ENCODE assay signal across 16 cellular contexts in the genomic region with DNA sequence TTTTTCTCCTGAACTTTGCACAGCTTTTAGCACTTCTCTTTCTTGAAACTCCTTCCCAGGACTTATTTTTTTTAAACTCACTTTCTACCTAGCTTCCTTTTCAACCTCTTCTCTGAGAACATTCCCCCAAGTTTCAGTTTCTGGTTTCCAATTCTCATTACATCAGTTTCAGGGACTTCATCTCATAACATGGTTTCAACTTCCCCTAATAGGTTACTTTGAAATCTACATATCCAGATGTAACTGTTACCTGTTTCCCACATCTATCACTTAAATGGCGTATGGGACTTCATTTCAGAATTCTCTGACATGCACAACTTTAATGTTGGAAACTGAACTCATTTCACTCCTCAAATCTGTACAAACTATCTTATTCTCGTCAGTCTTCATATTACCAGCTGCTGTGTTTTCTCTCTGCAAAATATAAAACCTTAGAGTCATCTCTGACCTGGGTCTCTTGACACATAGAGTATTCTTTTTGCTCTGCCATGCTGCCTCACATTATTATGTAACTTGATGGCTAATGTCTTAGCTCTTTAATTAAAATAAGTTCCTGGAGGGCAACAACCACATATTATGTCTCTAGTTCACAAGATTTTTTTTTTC. TPM values are rescaled to one million over a fixed set of nuclear protein-coding genes. Genes with fewer than 3 reads are reported as not detected.
A peak's percentile ranks its signal among the peaks of the same experiment; 100 is the strongest.
DNase-seq lines count a peak whose midpoint lies in the region; ATAC-seq, FAIRE-seq and TF ChIP-seq lines count a peak whose summit lies in the region.
"Had no signal": no experiment of that assay in that cellular context is flagged by ENCODE, and none has a peak within 500 bp of the region (broad histone marks: within the 10 kb centered on the region; RNA-seq: fewer than 3 reads in every experiment).

No MANE protein-coding gene starts in this region.

- WGBS in esophagus squamous epithelium, 2 donors = 84 to 95% methylated on average over 2 of the region's 2 CpGs

- H3K4me3 Mint-ChIP-seq in activated CD8-positive, alpha-beta memory T cell treated with anti-CD3 and anti-CD28 coated beads, Interleukin-2, amount 10 ng/mL, durations not matched to agents 7 days and 5 days = no peak overlapping the region
- H3K4me3 Mint-ChIP-seq in nephron progenitor cell = no peak overlapping the region

- no peaks in the 10 kb centered on the region for H3K9me3 Mint-ChIP-seq in activated CD8-positive, alpha-beta memory T cell treated with anti-CD3 and anti-CD28 coated beads, Interleukin-2, amount 10 ng/mL, durations not matched to agents 7 days and 5 days (ENCODE audit: low read depth)
- H3K9me3 Mint-ChIP-seq in nephron progenitor cell = no peaks in the 10 kb centered on the region

- ATAC-seq in activated CD8-positive, alpha-beta memory T cell treated with anti-CD3 and anti-CD28 coated beads, Interleukin-2, amount 10 ng/mL, durations not matched to agents 7 days and 5 days = no peak
- peak; percentile 73 for ATAC-seq in HG03354 (IDR thresholded peaks at IDR 0.05; ENCODE audit: poor library complexity, severe bottlenecking, unreplicated experiment)
- ATAC-seq: PC-3, upper lobe of right lung had no signal

- H3K27me3 Mint-ChIP-seq in activated CD8-positive, alpha-beta memory T cell treated with anti-CD3 and anti-CD28 coated beads, Interleukin-2, amount 10 ng/mL, durations not matched to agents 7 days and 5 days = no peaks in the 10 kb centered on the region
- H3K27me3 Mint-ChIP-seq in nephron progenitor cell (ENCODE audit: low read depth, poor library complexity) = no peaks in the 10 kb centered on the region

- no peaks in the 10 kb centered on the region for H3K27me3 ChIP-seq in esophagus squamous epithelium
- H3K27me3 ChIP-seq: upper lobe of right lung had no signal

- DNase-seq in activated CD8-positive, alpha-beta memory T cell treated with anti-CD3 and anti-CD28 coated beads, Interleukin-2, amount 10 ng/mL, durations not matched to agents 7 days and 5 days = no peak
- DNase-seq in activated CD8-positive, alpha-beta memory T cell treated with anti-CD3 and anti-CD28 coated beads, Interleukin-2, amount 50 U/mL, for 4 hours = no peak
- peak; percentile 16 for DNase-seq in GM20000 (ENCODE audit: low spot score)
- no peak for DNase-seq in nephron progenitor cell
- no peak for DNase-seq in HTR-8/SVneo (ENCODE audit: insufficient read length, low spot score)
- no peak for DNase-seq in G401 (ENCODE audit: low spot score)
- no peak for DNase-seq in esophagus squamous epithelium (lab: John Stamatoyannopoulos, UW)
- DNase-seq: activated CD4-positive, alpha-beta T cell treated with anti-CD3 and anti-CD28 coated beads for 48 hours; NCI-H345; PC-3; stimulated activated CD4-positive, alpha-beta T cell treated with anti-CD3 and anti-CD28 coated beads, Interleukin-12 subunit alpha, Interleukin-12 subunit beta, amount 100 ng/mL, for 4 hours; upper lobe of right lung had no signal

- peak overlapping the region; percentile 19 for H3K27ac Mint-ChIP-seq in activated CD8-positive, alpha-beta memory T cell treated with anti-CD3 and anti-CD28 coated beads, Interleukin-2, amount 10 ng/mL, durations not matched to agents 7 days and 5 days
- H3K27ac Mint-ChIP-seq in nephron progenitor cell = peak overlapping the region; percentile 23

- TF ChIP-seq POLR2A in esophagus squamous epithelium (IDR thresholded peaks at IDR 0.05) = no peak

- no peaks in the 10 kb centered on the region for H3K9me3 ChIP-seq in esophagus squamous epithelium
- H3K9me3 ChIP-seq: upper lobe of right lung had no signal

- CTCF ChIA-PET in activated CD8-positive, alpha-beta memory T cell treated with anti-CD3 and anti-CD28 coated beads, Interleukin-2, amount 10 ng/mL, durations not matched to agents 7 days and 5 days (lab: Charles Lee) = interaction anchor here (1.0 kb wide), 1 partner anchor 15 kb away, joined by 3 read pairs; no protein-coding TSS in a partner anchor

- peaks cover 0 to 98% (median 24%) of the 10 kb centered on the region in 3 donors for H3K36me3 ChIP-seq in esophagus squamous epithelium

- H3K36me3 Mint-ChIP-seq in activated CD8-positive, alpha-beta memory T cell treated with anti-CD3 and anti-CD28 coated beads, Interleukin-2, amount 10 ng/mL, durations not matched to agents 7 days and 5 days = peaks cover 38% of the 10 kb centered on the region
- H3K36me3 Mint-ChIP-seq in nephron progenitor cell (ENCODE audit: low read depth) = peaks cover 48% of the 10 kb centered on the region

- no peak overlapping the region for H3K4me3 ChIP-seq in esophagus squamous epithelium
- H3K4me3 ChIP-seq: upper lobe of right lung had no signal

- FAIRE-seq in HTR-8/SVneo (lab: Jason Lieb, UNC) = no peak
- FAIRE-seq: keratinocyte had no signal

- intact Hi-C loops in esophagus squamous epithelium (cut with DNase I) = no loop called here

- H3K4me1 ChIP-seq in esophagus squamous epithelium = no peaks in the 10 kb centered on the region
- H3K4me1 ChIP-seq: upper lobe of right lung had no signal

- TF ChIP-seq CTCF in GM20000 (IDR thresholded peaks at IDR 0.05; ENCODE audit: extremely low read depth, missing control alignments) (no peak), nephron progenitor cell (IDR thresholded peaks at IDR 0.05) (no peak), esophagus squamous epithelium (IDR thresholded peaks at IDR 0.05) (no peak)

- H3K4me1 Mint-ChIP-seq in activated CD8-positive, alpha-beta memory T cell treated with anti-CD3 and anti-CD28 coated beads, Interleukin-2, amount 10 ng/mL, durations not matched to agents 7 days and 5 days = peaks cover 8% of the 10 kb centered on the region
- no peaks in the 10 kb centered on the region for H3K4me1 Mint-ChIP-seq in nephron progenitor cell

- H3K27ac ChIP-seq in esophagus squamous epithelium = no peak overlapping the region
- H3K27ac ChIP-seq: upper lobe of right lung had no signal

- in situ Hi-C loops in G401 (cut with HindIII; ENCODE audit: low sequenced_read_pairs) = no loop called here

RNA-seq across cellular contexts. Expression of a gene that starts 58.4 kb away (rescaled TPM):
- not detected for total RNA-seq in activated CD8-positive, alpha-beta memory T cell treated with anti-CD3 and anti-CD28 coated beads, Interleukin-2, amount 10 ng/mL, durations not matched to agents 7 days and 5 days
- total RNA-seq in G401 (2014; rRNA removed; shearing (Covaris generic)) = not detected in 2 replicates
- 1 to 10 TPM in 1 of 4 donors, not detected in 3; 1.3 TPM for total RNA-seq in esophagus squamous epithelium
- total RNA-seq: glomerular endothelial cell, M059J, upper lobe of right lung had no signal
